In genomic region chr17:51322390-51323029, GRCh38 we compare ENCODE assay signal across 8 cellular contexts.
DNase-seq lines count a peak whose midpoint lies in the region; ATAC-seq, FAIRE-seq and TF ChIP-seq lines count a peak whose summit lies in the region.

No MANE protein-coding gene starts in this region.

- no peaks in the 10 kb centered on the region for H3K79me2 ChIP-seq in H1 (ENCODE audit: control insufficient read depth in 1 of 2, insufficient read depth in 2 of 2, low read length in 2 of 2)

- no peak overlapping the region for H2BK12ac ChIP-seq in H1 (ENCODE audit: low read depth, low read length)

- no peak overlapping the region for H3K4me2 ChIP-seq in H1 (ENCODE audit: insufficient read depth in 1 of 2, low read depth in 2 of 2, low read length in 2 of 2)

- peaks cover 0 to 2% (median 0%) of the 10 kb centered on the region in 4 experiments; a peak in 2 of 7 replicates for H3K4me1 ChIP-seq in H1 (replicated peaks in 1 of 4; ENCODE audit: control insufficient read depth in 3 of 4, insufficient read depth in 4 of 4, low read length in 3 of 4)

- H3K9ac ChIP-seq in H1 (replicated peaks in 1 of 4; ENCODE audit: extremely low read depth in 1 of 4, low read depth in 3 of 4, low read length in 3 of 4), result no peak overlapping the region

- H2BK20ac ChIP-seq in H1 (ENCODE audit: low read length), result no peak overlapping the region

- no peak overlapping the region for H3K4me3 ChIP-seq in H1 (ENCODE audit: extremely low read depth in 1 of 4, insufficient read depth in 2 of 4, low read depth in 3 of 4, low read length in 4 of 4)

- peak; percentile 91 to 95 for TF ChIP-seq RAD21 in H1 (IDR thresholded peaks at IDR 0.05 in 1 of 2, conservative IDR thresholded peaks at IDR 0.05 in 1 of 2; ENCODE audit: low read depth in 2 of 2, low read length in 2 of 2)

- H3K27me3 ChIP-seq in H1 (replicated peaks in 1 of 4; ENCODE audit: control insufficient read depth in 3 of 4, extremely low read depth in 1 of 4, insufficient read depth in 3 of 4, low read length in 3 of 4), result no peaks in the 10 kb centered on the region

- H2AK5ac ChIP-seq in H1 (ENCODE audit: low read depth, low read length), result no peak overlapping the region

- H3K4ac ChIP-seq in H1 (replicated peaks; ENCODE audit: insufficient read length, low read depth, low read length), result no peak overlapping the region

- 31% methylated on average over 3 of the region's 3 CpGs; no CpG with 5 or more reads in 1 of the 2 experiments for WGBS in H1 (ENCODE audit: extremely low coverage in 1 of 2, insufficient coverage in 1 of 2, insufficient read length in 1 of 2, insufficient replicate concordance in 2 of 2, low coverage in 1 of 2, low lambda C conversion rate in 2 of 2, missing lambda C conversion rate in 1 of 2), 2 experiments

- H4K20me1 ChIP-seq in H1 (replicated peaks in 1 of 2; ENCODE audit: control insufficient read depth in 1 of 2, insufficient read depth in 2 of 2, low read length in 2 of 2), result no peaks in the 10 kb centered on the region

- no peak for TF ChIP-seq EP300 in H1 (IDR thresholded peaks at IDR 0.05; ENCODE audit: borderline replicate concordance in 1 of 2, low read depth in 2 of 2, low read length in 2 of 2)

- H2BK120ac ChIP-seq in H1 (replicated peaks; ENCODE audit: low read depth, low read length), result no peak overlapping the region

- no peak overlapping the region for H2BK15ac ChIP-seq in H1 (ENCODE audit: low read length)

- DNase-seq in DMS53 treated with DMSO at 0.1 percent for 48 hours (lab: John Stamatoyannopoulos, UW; ENCODE audit: unreplicated experiment) (peak; percentile 42), NCI-H460 (ENCODE audit: extremely low read depth, low read depth) (peak; percentile 12), H1 (ENCODE audit: low read depth in 1 of 2, low spot score in 2 of 2) (no peak), renal cortical epithelial cell (ENCODE audit: low read depth) (peak; percentile 24), activated gamma-delta T cell treated with Interleukin-2 at 50 U/mL for 16 hours (no peak)
- DNase-seq in stimulated activated CD4-positive, alpha-beta T cell treated with anti-CD3 and anti-CD28 coated beads, Interleukin-4, amount 100 ng/mL, for 24 hours, result no peak

- ATAC-seq in GM21526 (IDR thresholded peaks at IDR 0.05; ENCODE audit: low FRiP score, unreplicated experiment) (peak; percentile 59), HG02571 (IDR thresholded peaks at IDR 0.05; ENCODE audit: unreplicated experiment) (no peak)

- no peak overlapping the region for H3K23ac ChIP-seq in H1 (ENCODE audit: insufficient read length)

- POLR2A ChIA-PET in H1 (lab: Charles Lee; ENCODE audit: partially characterized antibody), result no interaction called here

- H2BK5ac ChIP-seq in H1 (ENCODE audit: low read depth, low read length), result no peak overlapping the region

- peak; percentile 96 for FAIRE-seq in H1 (lab: Jason Lieb, UNC)

- H4K91ac ChIP-seq in H1 (replicated peaks; ENCODE audit: insufficient read length, low read length), result no peak overlapping the region

- CTCF ChIA-PET in H1 (lab: Charles Lee; ENCODE audit: partially characterized antibody), result interaction anchor here (0.6 to 6.6 kb wide), 16 partner anchors 10 to 538 kb away, joined by 3 to 42 read pairs (median 4); no protein-coding TSS in a partner anchor

- H2AFZ ChIP-seq in H1 (ENCODE audit: low read length), result no peak overlapping the region

- no peaks in the 10 kb centered on the region for H3K79me1 ChIP-seq in H1 (ENCODE audit: low read depth, low read length)

- peak in 2 of 3 experiments; percentile 99; a peak in 3 of 4 replicates for TF ChIP-seq CTCF in H1 (IDR thresholded peaks at IDR 0.05; ENCODE audit: control extremely low read depth in 1 of 3, insufficient read depth in 1 of 3, low read depth in 1 of 3, low read length in 3 of 3)

- no peak overlapping the region for H3K18ac ChIP-seq in H1 (ENCODE audit: extremely low read depth, low read length)

- H3K56ac ChIP-seq in H1 (replicated peaks; ENCODE audit: insufficient read length, low read depth, low read length), result no peak overlapping the region

- H3K23me2 ChIP-seq in H1 (ENCODE audit: low read depth, low read length), result no peaks in the 10 kb centered on the region

- H3K9me3 ChIP-seq in H1 (ENCODE audit: insufficient read depth in 2 of 2, low read depth in 1 of 2, low read length in 1 of 2), result peaks cover 0 to under 1% of the 10 kb centered on the region in 2 experiments; a peak in 1 of 4 replicates

- TF ChIP-seq POLR2A in H1 (IDR thresholded peaks at IDR 0.05; ENCODE audit: control extremely low read depth in 1 of 2, low read depth in 2 of 2, low read length in 2 of 2), result no peak

- H4K5ac ChIP-seq in H1 (ENCODE audit: insufficient read length, low read depth, low read length), result no peak overlapping the region

- H3K27ac ChIP-seq in H1 (ENCODE audit: low read depth, low read length), result no peak overlapping the region

- H3K14ac ChIP-seq in H1 (ENCODE audit: insufficient read length), result no peak overlapping the region

- H4K8ac ChIP-seq in H1 (ENCODE audit: extremely low read depth, insufficient read depth, low read length), result no peak overlapping the region

- no peaks in the 10 kb centered on the region; a peak in 1 of 8 replicates for H3K36me3 ChIP-seq in H1 (ENCODE audit: control insufficient read depth in 2 of 4, insufficient read depth in 4 of 4, low read length in 3 of 4)

TF ChIP-seq in H1, 55 proteins besides CTCF, POLR2A, EP300 and RAD21:
- no peak for TF ChIP-seq SIX5 (IDR thresholded peaks at IDR 0.05; ENCODE audit: low read depth, low read length)
- TF ChIP-seq ATF2 (IDR thresholded peaks at IDR 0.05; ENCODE audit: low read length), result no peak
- no peak for TF ChIP-seq MAFK (IDR thresholded peaks at IDR 0.05; ENCODE audit: low read depth, low read length)
- no peak for TF ChIP-seq TCF12 (IDR thresholded peaks at IDR 0.05; ENCODE audit: low read depth, low read length)
TF ChIP-seq in H1: peak in this region for 0.

Comparison
In these comparisons a context has a peak if more than half of its experiments do, and no peak if none do; other contexts are left out.
1. DNase-seq: peak in DMS53 treated with DMSO at 0.1 percent for 48 hours (single experiment), NCI-H460 (single experiment) and renal cortical epithelial cell (single experiment); none in H1 (0 of 2), activated gamma-delta T cell treated with Interleukin-2 at 50 U/mL for 16 hours (single experiment) and stimulated activated CD4-positive, alpha-beta T cell treated with anti-CD3 and anti-CD28 coated beads, Interleukin-4, amount 100 ng/mL, for 24 hours (single experiment).